Comparison of ENCODE assay signal across 8 cellular contexts in genomic region chr6:16128759-16129622, GRCh38. TPM values are rescaled to one million over a fixed set of nuclear protein-coding genes. Genes with fewer than 3 reads are reported as not detected.
DNase-seq lines count a peak whose midpoint lies in the region; ATAC-seq, FAIRE-seq and TF ChIP-seq lines count a peak whose summit lies in the region.

TSS of gene MYLIP (plus strand) at chr6:16129086. CDS start at chr6:16129323, 237 bp downstream.

- peaks cover 7% of the 10 kb centered on the region for H3K36me3 Mint-ChIP-seq in chondrocyte (ENCODE audit: low read depth)

- TF ChIP-seq CTCF in chondrocyte (IDR thresholded peaks at IDR 0.05): peak; percentile 77

- peak; percentile 87 for FAIRE-seq in GM19239 (lab: Jason Lieb, UNC)

- peak within 1 kb of the TSS; percentile 91 for H3K27ac Mint-ChIP-seq in chondrocyte (ENCODE audit: unreplicated experiment)

- H3K27me3 Mint-ChIP-seq in chondrocyte (ENCODE audit: low read depth): no peaks in the 10 kb centered on the region

- no peaks in the 10 kb centered on the region for H3K27me3 ChIP-seq in BLaER1

- H4K20me1 ChIP-seq in BLaER1: peaks cover 48% of the 10 kb centered on the region

- H3K9me3 ChIP-seq in BLaER1: no peaks in the 10 kb centered on the region

- H3K4me3 ChIP-seq in BLaER1: peak within 1 kb of the TSS; percentile 96

- H3K4me2 ChIP-seq in BLaER1: peak within 1 kb of the TSS; percentile 74

- peak within 1 kb of the TSS; percentile 93 for H3K27ac ChIP-seq in BLaER1

- DNase-seq in GM19239 (ENCODE audit: insufficient read length, low spot score) (peak; percentile 76), NCI-H510A treated with DMSO at 0.1 percent for 48 hours (lab: John Stamatoyannopoulos, UW) (peak; percentile 88), chondrocyte (ENCODE audit: low spot score) (peak; percentile 97), kidney glomerular epithelial cell (lab: John Stamatoyannopoulos, UW) (peak; percentile 56)
- peak; percentile 97 to 98 for DNase-seq in activated CD4-positive, alpha-beta T cell treated with anti-CD3 and anti-CD28 coated beads for 24 hours (ENCODE audit: low read depth in 2 of 2)
- DNase-seq in stimulated activated CD4-positive, alpha-beta T cell treated with anti-CD3 and anti-CD28 coated beads, Interleukin-15, amount 100 ng/mL, for 48 hours (ENCODE audit: low read depth in 2 of 2): peak; percentile 92 to 96

- ATAC-seq in HG03442 (IDR thresholded peaks at IDR 0.05; ENCODE audit: unreplicated experiment): peak; percentile 75

- no peaks in the 10 kb centered on the region for H3K9me3 Mint-ChIP-seq in chondrocyte (ENCODE audit: low read depth)

- peak within 1 kb of the TSS; percentile 93 for H3K4me3 Mint-ChIP-seq in chondrocyte (ENCODE audit: unreplicated experiment)

- peaks cover 12% of the 10 kb centered on the region; the same call in 1 of the 2 replicates for H3K36me3 ChIP-seq in BLaER1

- peaks cover 34% of the 10 kb centered on the region for H3K4me1 ChIP-seq in BLaER1

- H3K4me1 Mint-ChIP-seq in chondrocyte (ENCODE audit: low read depth): peaks cover 48% of the 10 kb centered on the region

- H3K9ac ChIP-seq in BLaER1: peak within 1 kb of the TSS; percentile 95

RNA-seq across cellular contexts. Expression of gene MYLIP, which starts in this region (rescaled TPM):
- total RNA-seq in chondrocyte: 15.9 to 23.1 TPM (median 16.6 TPM) in 3 replicates

Comparison
In these comparisons a context has a peak if more than half of its experiments do, and no peak if none do; other contexts are left out.
1. Peak in every context shown above with its lines: DNase-seq, ATAC-seq, H3K4me3 ChIP-seq and H3K27ac ChIP-seq.